Comparison of ENCODE assay signal across 20 cellular contexts in genomic region chr11:93133710-93134109, GRCh38.
DNase-seq lines count a peak whose midpoint lies in the region; ATAC-seq lines count a peak whose summit lies in the region.
"Had no signal": no experiment of that assay in that cellular context is flagged by ENCODE, and none has a peak within 500 bp of the region (broad histone marks: within the 10 kb centered on the region; RNA-seq: fewer than 3 reads in every experiment).

No MANE protein-coding gene starts in this region.

- no peaks in the 10 kb centered on the region for H3K9me3 ChIP-seq in adipocyte (ENCODE audit: control insufficient read depth, low read length)
- H3K9me3 ChIP-seq: heart right ventricle, thoracic aorta had no signal

- H3K9ac ChIP-seq in adipocyte (ENCODE audit: low read length), result no peak overlapping the region

- H3K27me3 ChIP-seq in adipocyte (replicated peaks; ENCODE audit: control insufficient read depth, insufficient read depth, low read length), result no peaks in the 10 kb centered on the region

- no peak for ATAC-seq in HG02610 (IDR thresholded peaks at IDR 0.05; ENCODE audit: unreplicated experiment)
- ATAC-seq: heart right ventricle; stimulated activated memory B cell treated with anti-CD40 and anti-IgM and Interleukin-4, amounts not matched to agents 10 μg/mL and 1 μg/mL and 100 μg/mL, for 72 hours; T-cell had no signal

- H3K4me1 ChIP-seq in adipocyte (ENCODE audit: control insufficient read depth, insufficient read depth, low read length), result peaks cover 18% of the 10 kb centered on the region
- H3K4me1 ChIP-seq: heart right ventricle had no signal

- H3K4me3 ChIP-seq in adipocyte (ENCODE audit: low read length) (no peak overlapping the region), skeletal muscle cell (ENCODE audit: low read depth, low read length) (no peak overlapping the region)
- H3K4me3 ChIP-seq: heart right ventricle, thoracic aorta had no signal

- H3K36me3 ChIP-seq in adipocyte (ENCODE audit: control insufficient read depth, insufficient read depth, low read length, severe bottlenecking), result no peaks in the 10 kb centered on the region
- H3K36me3 ChIP-seq: heart right ventricle, thoracic aorta had no signal

- DNase-seq in GM03348 (ENCODE audit: low spot score) (peak; percentile 43), adipocyte (ENCODE audit: low read depth) (peak; percentile 66), fibroblast of peridontal ligament (ENCODE audit: extremely low read depth) (peak; percentile 76), skeletal muscle cell (ENCODE audit: low read depth) (peak; percentile 30), hippocampal formation (lab: John Stamatoyannopoulos, UW) (no peak), nucleus accumbens (lab: John Stamatoyannopoulos, UW) (no peak)
- DNase-seq: activated CD4-positive, alpha-beta T cell treated with anti-CD3 and anti-CD28 coated beads, Interleukin-2, amount 50 U/mL, for 48 hours; activated naive CD4-positive, alpha-beta T cell treated with anti-CD3 and anti-CD28 coated beads for 36 hours; activated T-cell treated with anti-CD3 and anti-CD28 coated beads, Interleukin-2, amount 50 U/mL, for 24 hours; GOT3; heart right ventricle; islet precursor cell; mammary epithelial cell; naive B cell; NCI-H1694 treated with DMSO at 0.1 percent for 48 hours; NCI-H446 treated with DMSO at 0.1 percent for 48 hours; T-cell had no signal

Comparison
In these comparisons a context has a peak if more than half of its experiments do, and no peak if none do; other contexts are left out.
1. DNase-seq: peak in GM03348 (single experiment), adipocyte (single experiment), fibroblast of peridontal ligament (single experiment) and skeletal muscle cell (single experiment); none in hippocampal formation (0 of 2) and nucleus accumbens (0 of 56).